Comparison of ENCODE assay signal across 28 cellular contexts in genomic region chr11:122593473-122594420, GRCh38.
"Had no signal": no experiment of that assay in that cellular context is flagged by ENCODE, and none has a peak within 500 bp of the region (broad histone marks: within the 10 kb centered on the region; RNA-seq: fewer than 3 reads in every experiment).

No MANE protein-coding gene starts in this region.

- H3K4me3 Mint-ChIP-seq: activated CD4-positive, alpha-beta memory T cell treated with anti-CD3 and anti-CD28 coated beads for 36 hours; activated naive CD8-positive, alpha-beta T cell; brain; nephron; stimulated activated naive CD8-positive, alpha-beta T cell treated with anti-CD3 and anti-CD28 coated beads, Interleukin-15, Interleukin-2, amounts not matched to agents 100 ng/mL and 50 ng/mL, for 24 hours; type B pancreatic cell had no signal

- H3K9me3 ChIP-seq: colonic mucosa, esophagus squamous epithelium, gastrocnemius medialis, left ventricle myocardium inferior, mucosa of descending colon, uterus had no signal

- H3K9me3 Mint-ChIP-seq: activated CD4-positive, alpha-beta memory T cell treated with anti-CD3 and anti-CD28 coated beads for 36 hours; activated T-helper 2 cell treated with anti-CD3 and anti-CD28 coated beads, Interferon-gamma antibody, Interleukin-2, Interleukin-4, amounts not matched to agents 10 μg/mL and 5 μg/mL and 100 μg/mL, durations not matched to agents 14 hours and 24 hours and 36 hours; nephron; stimulated activated naive CD8-positive, alpha-beta T cell treated with anti-CD3 and anti-CD28 coated beads, Interleukin-15, Interleukin-2, amounts not matched to agents 100 ng/mL and 50 ng/mL, for 24 hours; type B pancreatic cell had no signal

- H3K27ac Mint-ChIP-seq: activated CD4-positive, alpha-beta memory T cell treated with anti-CD3 and anti-CD28 coated beads for 36 hours; activated naive CD8-positive, alpha-beta T cell; activated T-helper 2 cell treated with anti-CD3 and anti-CD28 coated beads, Interferon-gamma antibody, Interleukin-2, Interleukin-4, amounts not matched to agents 10 μg/mL and 5 μg/mL and 100 μg/mL, durations not matched to agents 14 hours and 24 hours and 36 hours; brain; nephron; stimulated activated naive CD8-positive, alpha-beta T cell treated with anti-CD3 and anti-CD28 coated beads, Interleukin-15, Interleukin-2, amounts not matched to agents 100 ng/mL and 50 ng/mL, for 24 hours; type B pancreatic cell had no signal

- H3K4me1 ChIP-seq: colonic mucosa, esophagus squamous epithelium, gastrocnemius medialis, left ventricle myocardium inferior, uterus had no signal

- ATAC-seq: gastrocnemius medialis, mucosa of descending colon, right cardiac atrium had no signal

- H3K27ac ChIP-seq: cardiac muscle cell, colonic mucosa, epithelial cell of prostate, esophagus squamous epithelium, gastrocnemius medialis, left ventricle myocardium inferior, uterus had no signal

- H3K4me3 ChIP-seq: cardiac muscle cell, colonic mucosa, esophagus squamous epithelium, gastrocnemius medialis, left ventricle myocardium inferior, lung, mucosa of descending colon, uterus had no signal

- H3K36me3 ChIP-seq: cardiac muscle cell, colonic mucosa, esophagus squamous epithelium, gastrocnemius medialis, left ventricle myocardium inferior, uterus had no signal

- DNase-seq: activated CD4-positive, alpha-beta memory T cell treated with anti-CD3 and anti-CD28 coated beads for 36 hours; activated CD4-positive, alpha-beta T cell treated with anti-CD3 and anti-CD28 coated beads for 48 hours; activated CD8-positive, alpha-beta memory T cell treated with anti-CD3 and anti-CD28 coated beads, Interleukin-2, amount 50 U/mL, for 4 hours; activated T-cell treated with anti-CD3 and anti-CD28 coated beads, Interleukin-2, amount 50 U/mL, for 1 hour; aorta; cerebellar nuclear complex; colonic mucosa; effector CD8-positive, alpha-beta T cell; esophagus squamous epithelium; gastrocnemius medialis; glutamatergic neuron; left ventricle myocardium inferior; mucosa of descending colon; posterior cingulate gyrus; right cardiac atrium; stimulated activated CD4-positive, alpha-beta T cell treated with anti-CD3 and anti-CD28 coated beads, Interleukin-15, amount 100 ng/mL, for 24 hours; stimulated activated CD4-positive, alpha-beta T cell treated with anti-CD3 and anti-CD28 coated beads, Interleukin-2, amount 100 ng/mL, for 24 hours; substantia nigra; uterus had no signal

- H3K36me3 Mint-ChIP-seq: activated CD4-positive, alpha-beta memory T cell treated with anti-CD3 and anti-CD28 coated beads for 36 hours; activated naive CD8-positive, alpha-beta T cell; brain; type B pancreatic cell had no signal

- H3K27me3 ChIP-seq: cardiac muscle cell, colonic mucosa, uterus had no signal
